11 cellular contexts compared by ENCODE assay signal in the genomic region with DNA sequence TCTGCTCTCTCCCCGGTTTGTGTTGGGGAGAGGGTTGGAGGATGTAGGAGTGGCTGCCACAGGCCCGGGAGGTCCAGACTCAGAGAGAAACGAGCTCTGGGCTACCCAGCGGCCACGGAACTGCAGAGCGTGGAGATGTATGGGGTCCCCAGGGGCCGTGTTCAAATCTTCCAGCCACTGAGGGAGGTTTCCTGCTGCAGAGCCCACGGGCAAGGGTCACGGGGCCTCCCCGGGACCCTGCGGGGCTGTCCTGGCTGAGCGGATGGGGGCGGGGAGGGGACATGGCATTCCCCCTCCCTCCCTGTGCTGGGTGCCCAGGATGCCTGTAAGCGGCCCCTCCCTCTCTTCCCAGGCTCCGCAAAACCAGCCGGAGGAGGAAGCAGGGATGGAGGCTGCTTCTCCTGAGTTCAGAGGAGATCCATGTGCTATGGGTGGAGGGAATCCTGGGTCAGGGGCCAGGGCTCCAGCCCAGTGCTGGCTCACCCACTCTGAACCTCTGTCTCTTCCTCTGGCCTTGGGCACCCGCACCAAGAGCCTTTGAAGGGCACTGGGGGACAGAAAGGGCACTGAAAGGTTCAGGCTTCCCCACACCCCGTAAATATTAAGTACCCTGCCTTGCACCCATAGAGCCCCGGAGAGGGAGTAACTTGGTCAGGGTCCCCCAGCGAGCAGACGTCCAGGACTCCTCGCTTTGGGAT. TPM values are rescaled to one million over a fixed set of nuclear protein-coding genes. Genes with fewer than 3 reads are reported as not detected.
DNase-seq lines count a peak whose midpoint lies in the region; ATAC-seq, FAIRE-seq and TF ChIP-seq lines count a peak whose summit lies in the region.
"Had no signal": no experiment of that assay in that cellular context is flagged by ENCODE, and none has a peak within 500 bp of the region (broad histone marks: within the 10 kb centered on the region; RNA-seq: fewer than 3 reads in every experiment).

No MANE protein-coding gene starts in this region.

- BruUV-seq in HepG2 (replicated peaks; lab: Mats Ljungman, UMichigan) (no TSS peak), PC-3 (replicated peaks; lab: Mats Ljungman, UMichigan) (no TSS peak)

- TF ChIP-seq EP300 in HepG2 (IDR thresholded peaks at IDR 0.05; ENCODE audit: low read depth in 2 of 2, low read length in 2 of 2) (no peak), HepG2 (CRISPR knock-in tag; IDR thresholded peaks at IDR 0.05; ENCODE audit: borderline replicate concordance) (no peak)

- H3K27ac ChIP-seq in liver (ENCODE audit: low read depth in 1 of 2, low read length in 2 of 2) (peak overlapping the region; percentile 82 to 94), HepG2 (ENCODE audit: extremely low read length, insufficient read depth, low read length) (no peak overlapping the region), prostate gland (peak overlapping the region; percentile 74 to 79), aorta (ENCODE audit: low read depth in 1 of 2, low read length in 2 of 2) (peak overlapping the region; percentile 40 to 96), PC-3 (ENCODE audit: low read length) (no peak overlapping the region)

- no peak for TF ChIP-seq POLR2A in HepG2 (IDR thresholded peaks at IDR 0.05; ENCODE audit: insufficient read depth in 1 of 2, low read depth in 2 of 2, low read length in 2 of 2)
- TF ChIP-seq POLR2A in prostate gland (IDR thresholded peaks at IDR 0.05): no peak

- H3K9me2 ChIP-seq in PC-3 (replicated peaks; ENCODE audit: low read length): no peaks in the 10 kb centered on the region

- CTCF ChIA-PET in HepG2 (lab: Yijun Ruan, JAX; ENCODE audit: low intra/inter-chr PET ratio, low total read pairs): no interaction called here
- CTCF ChIA-PET in PC-3 (lab: Charles Lee): no interaction called here

- 0 out of 2 replicates have a peak, but pooled peaks cover 2% of the 10 kb centered on the region for H4K20me1 ChIP-seq in HepG2 (ENCODE audit: insufficient read depth, low read length)
- no peaks in the 10 kb centered on the region for H4K20me1 ChIP-seq in PC-3 (ENCODE audit: low read length)

- POLR2A ChIA-PET in HepG2 (lab: Yijun Ruan, JAX) (no interaction called here), PC-3 (lab: Charles Lee; ENCODE audit: unreplicated experiment) (no interaction called here)

- H3K9me3 ChIP-seq in liver (ENCODE audit: control insufficient read depth in 4 of 4, low read length in 3 of 4) (no peaks in the 10 kb centered on the region), HepG2 (ENCODE audit: low read length) (no peaks in the 10 kb centered on the region), prostate gland (no peaks in the 10 kb centered on the region), aorta (ENCODE audit: control insufficient read depth, low read length) (no peaks in the 10 kb centered on the region), PC-3 (ENCODE audit: low read length) (no peaks in the 10 kb centered on the region)

- H3K9ac ChIP-seq in liver (ENCODE audit: low read depth in 1 of 2, low read length in 2 of 2) (no peak overlapping the region), HepG2 (ENCODE audit: insufficient read depth, low read depth, low read length) (no peak overlapping the region), PC-3 (ENCODE audit: low read length) (no peak overlapping the region)

- in situ Hi-C loops in HepG2 (cut with HindIII; ENCODE audit: extremely low pct_ligation_motif_present, low pct_unique_long_range_greater_than_20kb): no loop called here

- intact Hi-C loops in HepG2 (cut with micrococcal nuclease; ENCODE audit: unreplicated experiment): no loop called here
- intact Hi-C loops in left cardiac atrium (cut with DNase I): no loop called here
- intact Hi-C loops in prostate gland (cut with DNase I): no loop called here
- intact Hi-C loops in aorta (cut with DNase I): loop anchor here in 1 of 2 donors (5.0 kb wide), 1 partner anchor 120 kb away; no protein-coding TSS in a partner anchor
- intact Hi-C loops in PC-3 (cut with micrococcal nuclease): no loop called here

- H3K79me2 ChIP-seq in HepG2 (ENCODE audit: insufficient read depth, low read length) (no peaks in the 10 kb centered on the region), PC-3 (ENCODE audit: low read length) (no peaks in the 10 kb centered on the region)

- ATAC-seq in HepG2: no peak
- ATAC-seq in left cardiac atrium: no peak
- ATAC-seq in aorta (ENCODE audit: low FRiP score): peak; percentile 40
- no peak for ATAC-seq in PC-3

- H3K27me3 ChIP-seq in liver (ENCODE audit: control insufficient read depth in 4 of 4, insufficient read depth in 4 of 4, low read length in 3 of 4) (no peaks in the 10 kb centered on the region), HepG2 (ENCODE audit: control insufficient read depth in 1 of 2, insufficient read depth in 2 of 2, low read length in 2 of 2) (no peaks in the 10 kb centered on the region), prostate gland (replicated peaks; ENCODE audit: insufficient read depth) (no peaks in the 10 kb centered on the region), aorta (ENCODE audit: control insufficient read depth in 1 of 2, insufficient read depth in 2 of 2, low read length in 1 of 2) (no peaks in the 10 kb centered on the region), PC-3 (ENCODE audit: low read length) (no peaks in the 10 kb centered on the region)

- WGBS in liver: 74% methylated on average over 22 of the region's 22 CpGs
- 85% methylated on average over 15 of the region's 22 CpGs for WGBS in HepG2 (ENCODE audit: low lambda C conversion rate)
- WGBS in prostate gland: 51% methylated on average over 22 of the region's 22 CpGs
- WGBS in aorta, 2 donors: 2 to 9% methylated on average over 20 to 22 of the region's 22 CpGs

- no peak for FAIRE-seq in HepG2 (lab: Jason Lieb, UNC)

- H2AFZ ChIP-seq in HepG2 (ENCODE audit: low read length) (no peak overlapping the region), PC-3 (ENCODE audit: low read length) (no peak overlapping the region)

- no peak overlapping the region for H3K4me2 ChIP-seq in HepG2 (ENCODE audit: low read depth, low read length)
- H3K4me2 ChIP-seq in PC-3 (ENCODE audit: low read length): no peak overlapping the region

- no peak for TF ChIP-seq RAD21 in liver (IDR thresholded peaks at IDR 0.05)
- no peak for TF ChIP-seq RAD21 in HepG2 (CRISPR knock-in tag; IDR thresholded peaks at IDR 0.05)

- H3K4me1 ChIP-seq in liver (ENCODE audit: control insufficient read depth in 4 of 4, insufficient read depth in 4 of 4, low read length in 3 of 4): peaks cover 3 to 35% (median 18%) of the 10 kb centered on the region in 4 donors
- H3K4me1 ChIP-seq in HepG2 (ENCODE audit: insufficient read depth, low read length): 0 out of 2 replicates have a peak, but pooled peaks cover 8% of the 10 kb centered on the region
- H3K4me1 ChIP-seq in prostate gland (replicated peaks): no peaks in the 10 kb centered on the region
- peaks cover 0 to 2% of the 10 kb centered on the region in 2 donors for H3K4me1 ChIP-seq in aorta (ENCODE audit: control insufficient read depth in 1 of 2, insufficient read depth in 2 of 2, low read length in 2 of 2)
- no peaks in the 10 kb centered on the region for H3K4me1 ChIP-seq in PC-3 (ENCODE audit: insufficient read depth, low read length)

- no peak overlapping the region for H3K4me3 ChIP-seq in liver (ENCODE audit: low read depth in 1 of 3, low read length in 3 of 3)
- no peak overlapping the region for H3K4me3 ChIP-seq in HepG2 (replicated peaks in 1 of 3; ENCODE audit: insufficient read depth in 1 of 3, low read depth in 2 of 3, low read length in 3 of 3)
- H3K4me3 ChIP-seq in prostate gland: no peak overlapping the region
- no peak overlapping the region for H3K4me3 ChIP-seq in aorta (ENCODE audit: low read length in 2 of 2)
- H3K4me3 ChIP-seq in PC-3 (ENCODE audit: low read length): no peak overlapping the region

- DNase-seq in HepG2 (ENCODE audit: low spot score): no peak
- DNase-seq in left cardiac atrium: peak; percentile 48
- DNase-seq in prostate gland (ENCODE audit: low spot score): no peak
- peak; percentile 70 to 83 for DNase-seq in aorta
- DNase-seq in NCI-H446 (lab: John Stamatoyannopoulos, UW): no peak
- DNase-seq in hippocampal formation (lab: John Stamatoyannopoulos, UW): no peak
- no peak for DNase-seq in PC-3
- DNase-seq: activated CD8-positive, alpha-beta memory T cell treated with anti-CD3 and anti-CD28 coated beads for 24 hours; NCI-H345 had no signal

- peaks cover 20 to 52% (median 29%) of the 10 kb centered on the region in 4 donors for H3K36me3 ChIP-seq in liver (ENCODE audit: control insufficient read depth in 4 of 4, insufficient read depth in 3 of 4, low read depth in 1 of 4, low read length in 3 of 4)
- H3K36me3 ChIP-seq in HepG2 (replicated peaks in 1 of 2; ENCODE audit: control insufficient read depth in 1 of 2, insufficient read depth in 2 of 2, low read length in 2 of 2): peaks cover 3 to 15% of the 10 kb centered on the region in 2 experiments; a peak in 3 of 5 replicates
- H3K36me3 ChIP-seq in prostate gland: peaks cover 17 to 21% of the 10 kb centered on the region in 2 donors
- H3K36me3 ChIP-seq in aorta (ENCODE audit: control insufficient read depth in 1 of 2, insufficient read depth in 2 of 2, low read length in 1 of 2): no peaks in the 10 kb centered on the region
- peaks cover 2% of the 10 kb centered on the region; the same call in 1 of the 2 replicates for H3K36me3 ChIP-seq in PC-3 (ENCODE audit: low read depth, low read length)

- TF ChIP-seq CTCF in liver (IDR thresholded peaks at IDR 0.05; ENCODE audit: low read depth, low read length, missing input control) (no peak), HepG2 (CRISPR knock-in tag; IDR thresholded peaks at IDR 0.05) (no peak), prostate gland (IDR thresholded peaks at IDR 0.05) (no peak), PC-3 (conservative IDR thresholded peaks at IDR 0.05; ENCODE audit: low read depth, low read length) (no peak)

- H3F3A ChIP-seq in PC-3 (ENCODE audit: low read length, unreplicated experiment): no peaks in the 10 kb centered on the region

RNA-seq across cellular contexts. Expression of a gene that starts 22.6 kb away (rescaled TPM):
- total RNA-seq in liver: 1 to 10 TPM in 1 of 2 donors, under 1 TPM in 1; 0.17 to 2.8 TPM
- polyA plus RNA-seq in liver: 10 to 100 TPM in 1 of 2 donors, 1 to 10 TPM in 1; 2.7 to 13.7 TPM
- 47.4 and 70.6 TPM in 2 replicates for total RNA-seq in HepG2 (2016; rRNA removed; fragmentation: Illumina TruSeq; extraction: Trizol)
- 29.6 and 43.2 TPM in 2 replicates for total RNA-seq in HepG2 (2016; cell fraction: cytosol; rRNA removed; fragmentation: Illumina TruSeq; extraction: Trizol; ENCODE audit: low read depth)
- total RNA-seq in HepG2 (2016; cell fraction: insoluble cytoplasmic fraction; rRNA removed; fragmentation: Illumina TruSeq; extraction: Trizol): 47.9 and 76.1 TPM in 2 replicates
- 38.7 and 54.4 TPM in 2 replicates for total RNA-seq in HepG2 (2016; cell fraction: membrane; rRNA removed; fragmentation: Illumina TruSeq; extraction: Trizol)
- 42.5 and 49.4 TPM in 2 replicates for total RNA-seq in HepG2 (2016; cell fraction: nucleus; rRNA removed; fragmentation: Illumina TruSeq; extraction: Trizol)
- 9.0 and 11.2 TPM in 2 replicates for polyA plus RNA-seq in HepG2 (2011; rRNA removed)
- polyA plus RNA-seq in HepG2 (2011; cell fraction: cytosol; rRNA removed): 9.6 and 9.7 TPM in 2 replicates
- polyA plus RNA-seq in HepG2 (2011; cell fraction: nucleus; rRNA removed): 3.7 and 4.5 TPM in 2 replicates
- polyA plus RNA-seq in HepG2 (2012): 11.7 and 27.5 TPM in 2 replicates
- polyA plus RNA-seq in HepG2 (2016; cell fraction: cytosol; fragmentation: Illumina TruSeq; extraction: Trizol; ENCODE audit: low read depth): 59.2 and 77.1 TPM in 2 replicates
- polyA plus RNA-seq in HepG2 (2016; cell fraction: insoluble cytoplasmic fraction; fragmentation: Illumina TruSeq; extraction: Trizol; ENCODE audit: low read depth): 77.8 and 93.1 TPM in 2 replicates
- polyA plus RNA-seq in HepG2 (2016; cell fraction: membrane; fragmentation: Illumina TruSeq; extraction: Trizol; ENCODE audit: low read depth): 72.5 and 86.0 TPM in 2 replicates
- polyA plus RNA-seq in HepG2 (2016; cell fraction: nucleus; fragmentation: Illumina TruSeq; extraction: Trizol; ENCODE audit: insufficient read depth, low read depth): 132 and 146 TPM in 2 replicates
- 0.51 and 3.8 TPM in 2 replicates for polyA minus RNA-seq in HepG2 (2011; rRNA and poly(A)+ RNA removed; ENCODE audit: low replicate concordance)
- 3.0 and 6.0 TPM in 2 replicates for polyA minus RNA-seq in HepG2 (2011; cell fraction: cytosol; rRNA and poly(A)+ RNA removed)
- polyA minus RNA-seq in HepG2 (2011; cell fraction: nucleus; rRNA and poly(A)+ RNA removed): 0.64 and 1.4 TPM in 2 replicates
- not detected for total RNA-seq in left cardiac atrium
- 1 to 10 TPM in 1 of 2 donors, under 1 TPM in 1; 0.32 to 1.6 TPM for total RNA-seq in prostate gland
- total RNA-seq in aorta: not detected
- polyA plus RNA-seq in aorta: 10 to 100 TPM in 1 of 2 donors, under 1 TPM in 1; 0.67 to 62.6 TPM
- 0.36 and 0.69 TPM in 2 replicates for total RNA-seq in PC-3 (2014; rRNA removed)
- total RNA-seq: glomerular endothelial cell had no signal

RNA-seq across cellular contexts. Expression of a gene that starts 25.6 kb away (rescaled TPM):
- total RNA-seq in liver (not detected), HepG2 (2016; rRNA removed; fragmentation: Illumina TruSeq; extraction: Trizol) (not detected in 2 replicates), left cardiac atrium (not detected), prostate gland (1 to 10 TPM in 1 of 2 donors, not detected in 1; 1.7 TPM), aorta (not detected), PC-3 (2014; rRNA removed) (not detected in 2 replicates)
- polyA plus RNA-seq in liver (not detected), HepG2 (2011; rRNA removed) (not detected in 2 replicates), aorta (not detected)
- total RNA-seq in HepG2 (2016; cell fraction: cytosol; rRNA removed; fragmentation: Illumina TruSeq; extraction: Trizol; ENCODE audit: low read depth): not detected in 2 replicates
- total RNA-seq in HepG2 (2016; cell fraction: insoluble cytoplasmic fraction; rRNA removed; fragmentation: Illumina TruSeq; extraction: Trizol): not detected in 2 replicates
- total RNA-seq in HepG2 (2016; cell fraction: membrane; rRNA removed; fragmentation: Illumina TruSeq; extraction: Trizol): not detected in 2 replicates
- total RNA-seq in HepG2 (2016; cell fraction: nucleus; rRNA removed; fragmentation: Illumina TruSeq; extraction: Trizol): not detected in 2 replicates
- polyA plus RNA-seq in HepG2 (2011; cell fraction: cytosol; rRNA removed): not detected in 2 replicates
- not detected in 2 replicates for polyA plus RNA-seq in HepG2 (2011; cell fraction: nucleus; rRNA removed)
- not detected in 2 replicates for polyA plus RNA-seq in HepG2 (2012)
- polyA plus RNA-seq in HepG2 (2016; cell fraction: cytosol; fragmentation: Illumina TruSeq; extraction: Trizol; ENCODE audit: low read depth): not detected in 2 replicates
- polyA plus RNA-seq in HepG2 (2016; cell fraction: insoluble cytoplasmic fraction; fragmentation: Illumina TruSeq; extraction: Trizol; ENCODE audit: low read depth): not detected in 2 replicates
- not detected in 2 replicates for polyA plus RNA-seq in HepG2 (2016; cell fraction: membrane; fragmentation: Illumina TruSeq; extraction: Trizol; ENCODE audit: low read depth)
- not detected in 2 replicates for polyA plus RNA-seq in HepG2 (2016; cell fraction: nucleus; fragmentation: Illumina TruSeq; extraction: Trizol; ENCODE audit: insufficient read depth, low read depth)
- polyA minus RNA-seq in HepG2 (2011; rRNA and poly(A)+ RNA removed; ENCODE audit: low replicate concordance): not detected in 2 replicates
- polyA minus RNA-seq in HepG2 (2011; cell fraction: cytosol; rRNA and poly(A)+ RNA removed): not detected in 2 replicates
- not detected in 2 replicates for polyA minus RNA-seq in HepG2 (2011; cell fraction: nucleus; rRNA and poly(A)+ RNA removed)
- total RNA-seq: glomerular endothelial cell had no signal

RNA-seq across cellular contexts. Expression of a gene that starts 42.8 kb away (rescaled TPM):
- total RNA-seq in liver (10 to 100 TPM in 1 of 2 donors, 1 to 10 TPM in 1; 8.1 to 12.0 TPM), HepG2 (2016; rRNA removed; fragmentation: Illumina TruSeq; extraction: Trizol) (10.3 and 13.7 TPM in 2 replicates), left cardiac atrium (10 to 100 TPM; 10.4 to 13.2 TPM), prostate gland (10 to 100 TPM; 26.1 to 26.9 TPM), aorta (1 to 10 TPM; 6.1 to 7.9 TPM), PC-3 (2014; rRNA removed) (51.4 and 58.3 TPM in 2 replicates)
- polyA plus RNA-seq in liver (10 to 100 TPM in 1 of 2 donors, 1 to 10 TPM in 1; 1.4 to 10.2 TPM), HepG2 (2011; rRNA removed) (3.5 and 4.8 TPM in 2 replicates), aorta (10 to 100 TPM in 1 of 2 donors, 1 to 10 TPM in 1; 6.9 to 11.5 TPM)
- total RNA-seq in HepG2 (2016; cell fraction: cytosol; rRNA removed; fragmentation: Illumina TruSeq; extraction: Trizol; ENCODE audit: low read depth): 2.2 TPM in 2 replicates
- total RNA-seq in HepG2 (2016; cell fraction: insoluble cytoplasmic fraction; rRNA removed; fragmentation: Illumina TruSeq; extraction: Trizol): 10.1 and 13.2 TPM in 2 replicates
- total RNA-seq in HepG2 (2016; cell fraction: membrane; rRNA removed; fragmentation: Illumina TruSeq; extraction: Trizol): 5.2 and 7.2 TPM in 2 replicates
- 5.0 and 6.8 TPM in 2 replicates for total RNA-seq in HepG2 (2016; cell fraction: nucleus; rRNA removed; fragmentation: Illumina TruSeq; extraction: Trizol)
- 4.6 and 9.1 TPM in 2 replicates for polyA plus RNA-seq in HepG2 (2011; cell fraction: cytosol; rRNA removed)
- polyA plus RNA-seq in HepG2 (2011; cell fraction: nucleus; rRNA removed): 7.4 and 8.4 TPM in 2 replicates
- polyA plus RNA-seq in HepG2 (2012): 4.7 and 7.0 TPM in 2 replicates
- 1.5 and 2.2 TPM in 2 replicates for polyA plus RNA-seq in HepG2 (2016; cell fraction: cytosol; fragmentation: Illumina TruSeq; extraction: Trizol; ENCODE audit: low read depth)
- 12.2 and 13.2 TPM in 2 replicates for polyA plus RNA-seq in HepG2 (2016; cell fraction: insoluble cytoplasmic fraction; fragmentation: Illumina TruSeq; extraction: Trizol; ENCODE audit: low read depth)
- polyA plus RNA-seq in HepG2 (2016; cell fraction: membrane; fragmentation: Illumina TruSeq; extraction: Trizol; ENCODE audit: low read depth): 3.7 and 4.3 TPM in 2 replicates
- polyA plus RNA-seq in HepG2 (2016; cell fraction: nucleus; fragmentation: Illumina TruSeq; extraction: Trizol; ENCODE audit: insufficient read depth, low read depth): 10.0 and 11.0 TPM in 2 replicates
- 5.5 and 8.1 TPM in 2 replicates for polyA minus RNA-seq in HepG2 (2011; rRNA and poly(A)+ RNA removed; ENCODE audit: low replicate concordance)
- 4.5 and 6.8 TPM in 2 replicates for polyA minus RNA-seq in HepG2 (2011; cell fraction: cytosol; rRNA and poly(A)+ RNA removed)
- 3.5 and 5.0 TPM in 2 replicates for polyA minus RNA-seq in HepG2 (2011; cell fraction: nucleus; rRNA and poly(A)+ RNA removed)

RNA-seq across cellular contexts. Expression of a gene that starts 48.4 kb away (rescaled TPM):
- total RNA-seq in liver (10 to 100 TPM; 17.0 to 27.3 TPM), HepG2 (2016; rRNA removed; fragmentation: Illumina TruSeq; extraction: Trizol) (18.3 and 29.0 TPM in 2 replicates), left cardiac atrium (10 to 100 TPM; 19.5 to 22.6 TPM), prostate gland (10 to 100 TPM; 32.2 to 64.9 TPM), aorta (10 to 100 TPM; 33.7 to 42.0 TPM), PC-3 (2014; rRNA removed) (53.6 and 77.9 TPM in 2 replicates)
- polyA plus RNA-seq in liver (10 to 100 TPM; 18.0 to 22.5 TPM), HepG2 (2011; rRNA removed) (30.8 and 39.2 TPM in 2 replicates), aorta (10 to 100 TPM in 1 of 2 donors, 1 to 10 TPM in 1; 8.0 to 25.2 TPM)
- total RNA-seq in HepG2 (2016; cell fraction: cytosol; rRNA removed; fragmentation: Illumina TruSeq; extraction: Trizol; ENCODE audit: low read depth): 7.3 and 8.3 TPM in 2 replicates
- total RNA-seq in HepG2 (2016; cell fraction: insoluble cytoplasmic fraction; rRNA removed; fragmentation: Illumina TruSeq; extraction: Trizol): 14.2 and 28.7 TPM in 2 replicates
- total RNA-seq in HepG2 (2016; cell fraction: membrane; rRNA removed; fragmentation: Illumina TruSeq; extraction: Trizol): 11.9 and 12.1 TPM in 2 replicates
- 13.9 and 16.7 TPM in 2 replicates for total RNA-seq in HepG2 (2016; cell fraction: nucleus; rRNA removed; fragmentation: Illumina TruSeq; extraction: Trizol)
- 14.2 and 18.0 TPM in 2 replicates for polyA plus RNA-seq in HepG2 (2011; cell fraction: cytosol; rRNA removed)
- 95.9 and 102 TPM in 2 replicates for polyA plus RNA-seq in HepG2 (2011; cell fraction: nucleus; rRNA removed)
- polyA plus RNA-seq in HepG2 (2012): 24.3 and 37.8 TPM in 2 replicates
- polyA plus RNA-seq in HepG2 (2016; cell fraction: cytosol; fragmentation: Illumina TruSeq; extraction: Trizol; ENCODE audit: low read depth): 1.6 and 2.9 TPM in 2 replicates
- polyA plus RNA-seq in HepG2 (2016; cell fraction: insoluble cytoplasmic fraction; fragmentation: Illumina TruSeq; extraction: Trizol; ENCODE audit: low read depth): 17.3 and 26.9 TPM in 2 replicates
- polyA plus RNA-seq in HepG2 (2016; cell fraction: membrane; fragmentation: Illumina TruSeq; extraction: Trizol; ENCODE audit: low read depth): 6.0 and 6.7 TPM in 2 replicates
- polyA plus RNA-seq in HepG2 (2016; cell fraction: nucleus; fragmentation: Illumina TruSeq; extraction: Trizol; ENCODE audit: insufficient read depth, low read depth): 52.3 and 54.5 TPM in 2 replicates
- polyA minus RNA-seq in HepG2 (2011; rRNA and poly(A)+ RNA removed; ENCODE audit: low replicate concordance): 18.4 and 43.6 TPM in 2 replicates
- 15.1 and 16.5 TPM in 2 replicates for polyA minus RNA-seq in HepG2 (2011; cell fraction: cytosol; rRNA and poly(A)+ RNA removed)
- 17.9 and 24.6 TPM in 2 replicates for polyA minus RNA-seq in HepG2 (2011; cell fraction: nucleus; rRNA and poly(A)+ RNA removed)

Comparison
In these comparisons a context has a peak if more than half of its experiments do, and no peak if none do; other contexts are left out.
1. H3K27ac ChIP-seq: peak in liver (2 of 2), prostate gland (2 of 2) and aorta (2 of 2); none in HepG2 (single experiment) and PC-3 (single experiment).
2. RNA of a gene that starts 22.6 kb away (total RNA-seq): 29.6 to 76.1 TPM in HepG2; 0.17 to 2.8 TPM in liver, 0.32 to 1.6 TPM in prostate gland, 0.36 to 0.69 TPM in PC-3, not detected in aorta and not detected in left cardiac atrium; every median in the first group is over 4 times any median in the second.
3. DNase-seq: peak in left cardiac atrium (single experiment) and aorta (2 of 2); none in HepG2 (single experiment), prostate gland (single experiment), NCI-H446 (0 of 2), hippocampal formation (0 of 2) and PC-3 (single experiment).